In genomic region chr6:34005845-34006644, GRCh38 we compare ENCODE assay signal across 15 cellular contexts.
DNase-seq lines count a peak whose midpoint lies in the region; ATAC-seq lines count a peak whose summit lies in the region.
"Had no signal": no experiment of that assay in that cellular context is flagged by ENCODE, and none has a peak within 500 bp of the region (broad histone marks: within the 10 kb centered on the region; RNA-seq: fewer than 3 reads in every experiment).

No MANE protein-coding gene starts in this region.

- H3K9me3 Mint-ChIP-seq in activated naive CD4-positive, alpha-beta T cell treated with anti-CD3 and anti-CD28 coated beads, Interleukin-2, amount 50 U/mL, for 24 hours: peaks cover 5% of the 10 kb centered on the region
- H3K9me3 Mint-ChIP-seq in activated naive CD4-positive, alpha-beta T cell treated with anti-CD3 and anti-CD28 coated beads, Interleukin-2, amount 10 ng/mL, durations not matched to agents 7 days and 5 days: peaks cover 1% of the 10 kb centered on the region
- no peaks in the 10 kb centered on the region for H3K9me3 Mint-ChIP-seq in activated T-cell treated with anti-CD3 and anti-CD28 coated beads, Interleukin-2, amount 50 U/mL, for 24 hours

- no peak for ATAC-seq in GM19455 (IDR thresholded peaks at IDR 0.05; ENCODE audit: unreplicated experiment)
- ATAC-seq: A549 had no signal

- H3K9ac ChIP-seq in NT2/D1 (ENCODE audit: insufficient read length, low read depth): peak overlapping the region; percentile 46

- CTCF ChIA-PET in activated naive CD4-positive, alpha-beta T cell treated with anti-CD3 and anti-CD28 coated beads, Interleukin-2, amount 10 ng/mL, durations not matched to agents 7 days and 5 days (lab: Charles Lee): no interaction called here

- intact Hi-C loops in cardiac septum (cut with DNase I): no loop called here

- H3K4me3 ChIP-seq in NT2/D1 (ENCODE audit: insufficient read length, low read depth) (no peak overlapping the region), iPS-18c (ENCODE audit: insufficient read depth, low read depth, low read length) (0 out of 2 replicates have a peak overlapping the region, but pooled peaks have one; percentile 5)
- H3K4me3 ChIP-seq: A549 had no signal

- H3K4me3 Mint-ChIP-seq in activated naive CD4-positive, alpha-beta T cell treated with anti-CD3 and anti-CD28 coated beads, Interleukin-2, amount 50 U/mL, for 24 hours: no peak overlapping the region
- H3K4me3 Mint-ChIP-seq in activated naive CD4-positive, alpha-beta T cell treated with anti-CD3 and anti-CD28 coated beads, Interleukin-2, amount 10 ng/mL, durations not matched to agents 7 days and 5 days: no peak overlapping the region
- no peak overlapping the region for H3K4me3 Mint-ChIP-seq in activated T-cell treated with anti-CD3 and anti-CD28 coated beads, Interleukin-2, amount 50 U/mL, for 24 hours
- H3K4me3 Mint-ChIP-seq: HFFc6 had no signal

- no peaks in the 10 kb centered on the region for H3K4me1 Mint-ChIP-seq in activated naive CD4-positive, alpha-beta T cell treated with anti-CD3 and anti-CD28 coated beads, Interleukin-2, amount 50 U/mL, for 24 hours
- H3K4me1 Mint-ChIP-seq in activated naive CD4-positive, alpha-beta T cell treated with anti-CD3 and anti-CD28 coated beads, Interleukin-2, amount 10 ng/mL, durations not matched to agents 7 days and 5 days: no peaks in the 10 kb centered on the region
- no peaks in the 10 kb centered on the region for H3K4me1 Mint-ChIP-seq in activated T-cell treated with anti-CD3 and anti-CD28 coated beads, Interleukin-2, amount 50 U/mL, for 24 hours (ENCODE audit: low read depth)

- DNase-seq in activated naive CD4-positive, alpha-beta T cell treated with anti-CD3 and anti-CD28 coated beads, Interleukin-2, amount 10 ng/mL, durations not matched to agents 7 days and 5 days: no peak
- DNase-seq in NT2/D1 (ENCODE audit: low read depth, low spot score): peak; percentile 85
- no peak for DNase-seq in activated T-cell treated with anti-CD3 and anti-CD28 coated beads, Interleukin-2, amount 50 U/mL, for 24 hours
- no peak for DNase-seq in GF-D8 (lab: John Stamatoyannopoulos, UW)
- no peak for DNase-seq in cardiac septum (ENCODE audit: low spot score)
- DNase-seq: activated CD4-positive, alpha-beta T cell treated with anti-CD3 and anti-CD28 coated beads for 4 hours; activated effector memory CD4-positive, alpha-beta T cell treated with anti-CD3 and anti-CD28 coated beads, Interleukin-2, amount 50 U/mL, for 16 hours; amygdala; caudate nucleus; HFFc6 had no signal

- H3K9me3 ChIP-seq in NT2/D1 (ENCODE audit: insufficient read depth, low read length): peaks cover 21% of the 10 kb centered on the region
- no peaks in the 10 kb centered on the region for H3K9me3 ChIP-seq in iPS-18c (ENCODE audit: control insufficient read depth, insufficient read depth, low read length)
- H3K9me3 ChIP-seq: A549, neutrophil had no signal

- peak overlapping the region; percentile 68 for H3K27ac Mint-ChIP-seq in activated naive CD4-positive, alpha-beta T cell treated with anti-CD3 and anti-CD28 coated beads, Interleukin-2, amount 50 U/mL, for 24 hours
- no peak overlapping the region for H3K27ac Mint-ChIP-seq in activated naive CD4-positive, alpha-beta T cell treated with anti-CD3 and anti-CD28 coated beads, Interleukin-2, amount 10 ng/mL, durations not matched to agents 7 days and 5 days
- H3K27ac Mint-ChIP-seq in activated T-cell treated with anti-CD3 and anti-CD28 coated beads, Interleukin-2, amount 50 U/mL, for 24 hours: no peak overlapping the region
- H3K27ac Mint-ChIP-seq: HFFc6 had no signal

- H3K4me1 ChIP-seq in NT2/D1 (ENCODE audit: insufficient read depth, insufficient read length): peaks cover 3% of the 10 kb centered on the region
- H3K4me1 ChIP-seq: A549 had no signal

- H3K36me3 ChIP-seq in NT2/D1 (ENCODE audit: insufficient read depth, insufficient read length, low read length): no peaks in the 10 kb centered on the region
- H3K36me3 ChIP-seq: neutrophil had no signal

- H3K27me3 ChIP-seq in NT2/D1 (ENCODE audit: insufficient read depth, insufficient read length): peaks cover 43% of the 10 kb centered on the region

- peaks cover 2% of the 10 kb centered on the region for H3K27me3 Mint-ChIP-seq in activated naive CD4-positive, alpha-beta T cell treated with anti-CD3 and anti-CD28 coated beads, Interleukin-2, amount 50 U/mL, for 24 hours
- H3K27me3 Mint-ChIP-seq in activated naive CD4-positive, alpha-beta T cell treated with anti-CD3 and anti-CD28 coated beads, Interleukin-2, amount 10 ng/mL, durations not matched to agents 7 days and 5 days: peaks cover 38% of the 10 kb centered on the region
- no peaks in the 10 kb centered on the region for H3K27me3 Mint-ChIP-seq in activated T-cell treated with anti-CD3 and anti-CD28 coated beads, Interleukin-2, amount 50 U/mL, for 24 hours

- H3K36me3 Mint-ChIP-seq in activated naive CD4-positive, alpha-beta T cell treated with anti-CD3 and anti-CD28 coated beads, Interleukin-2, amount 50 U/mL, for 24 hours: peaks cover 2% of the 10 kb centered on the region
- H3K36me3 Mint-ChIP-seq in activated naive CD4-positive, alpha-beta T cell treated with anti-CD3 and anti-CD28 coated beads, Interleukin-2, amount 10 ng/mL, durations not matched to agents 7 days and 5 days: no peaks in the 10 kb centered on the region
- H3K36me3 Mint-ChIP-seq in activated T-cell treated with anti-CD3 and anti-CD28 coated beads, Interleukin-2, amount 50 U/mL, for 24 hours (ENCODE audit: low read depth): no peaks in the 10 kb centered on the region
